Comparison of ENCODE assay signal across 19 cellular contexts in the genomic region with DNA sequence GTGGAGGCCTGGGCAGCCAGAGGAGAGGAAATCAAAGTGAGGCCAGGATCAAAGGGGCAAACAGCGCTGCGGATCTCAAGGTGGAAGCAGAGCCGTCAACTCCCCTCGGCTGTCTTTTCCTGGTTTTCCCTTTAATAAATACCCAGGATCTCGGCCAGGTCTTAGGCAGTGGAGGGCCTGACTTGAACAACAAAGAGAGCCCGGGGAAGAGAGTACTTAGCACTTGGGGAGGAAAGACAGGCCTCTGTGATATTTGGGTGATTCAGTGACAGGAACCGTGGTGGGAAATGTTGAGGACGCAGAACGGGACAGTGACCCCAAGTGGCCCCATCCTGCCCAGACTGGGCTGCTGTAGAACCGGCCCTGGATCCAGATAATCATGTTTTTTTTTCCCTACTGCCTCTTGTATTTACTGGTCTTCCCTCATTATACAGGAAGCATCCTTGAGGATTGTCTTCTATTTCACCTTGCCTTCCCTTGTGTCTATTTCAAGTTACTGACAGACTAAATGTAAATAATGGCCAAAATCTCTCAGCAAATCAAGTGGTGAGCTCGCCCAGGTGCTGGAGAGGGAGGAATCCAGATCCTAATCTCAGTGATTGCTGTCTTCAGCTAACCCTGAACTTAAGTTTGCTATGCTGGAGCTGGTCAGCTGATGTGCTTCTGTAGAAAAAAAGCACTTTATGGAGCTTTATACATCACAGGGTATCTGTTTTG. TPM values are rescaled to one million over a fixed set of nuclear protein-coding genes. Genes with fewer than 3 reads are reported as not detected.
"Had no signal": no experiment of that assay in that cellular context is flagged by ENCODE, and none has a peak within 500 bp of the region (broad histone marks: within the 10 kb centered on the region; RNA-seq: fewer than 3 reads in every experiment).

No MANE protein-coding gene starts in this region.

- H3K9me3 ChIP-seq: tibial nerve had no signal

- H3K27ac ChIP-seq: tibial nerve had no signal

- H3K27ac Mint-ChIP-seq: activated CD8-positive, alpha-beta T cell treated with anti-CD3 and anti-CD28 coated beads for 36 hours; activated T-helper 1 cell treated with anti-CD3 and anti-CD28 coated beads, Interleukin-12 subunit alpha, Interleukin-12 subunit beta, Interleukin-2, Interleukin-4 antibody, amounts not matched to agents 30 ng/mL and 10 ng/mL and 1 ng/mL, durations not matched to agents 14 hours and 24 hours and 36 hours; stimulated activated memory B cell treated with anti-CD40 and anti-IgM and Interleukin-4, amounts not matched to agents 10 μg/mL and 1 μg/mL and 100 μg/mL, for 72 hours; T-helper 2 cell treated with Interferon-gamma antibody and Interleukin-4, amounts not matched to agents 5 μg/mL and 100 μg/mL, for 36 hours had no signal

- H3K27me3 Mint-ChIP-seq: stimulated activated memory B cell treated with anti-CD40 and anti-IgM and Interleukin-4, amounts not matched to agents 10 μg/mL and 1 μg/mL and 100 μg/mL, for 72 hours had no signal

- H3K4me3 ChIP-seq: tibial nerve had no signal

- H3K9me3 Mint-ChIP-seq: activated CD8-positive, alpha-beta T cell treated with anti-CD3 and anti-CD28 coated beads for 36 hours; activated T-helper 1 cell treated with anti-CD3 and anti-CD28 coated beads, Interleukin-12 subunit alpha, Interleukin-12 subunit beta, Interleukin-2, Interleukin-4 antibody, amounts not matched to agents 30 ng/mL and 10 ng/mL and 1 ng/mL, durations not matched to agents 14 hours and 24 hours and 36 hours; central memory CD8-positive, alpha-beta T cell; stimulated activated memory B cell treated with anti-CD40 and anti-IgM and Interleukin-4, amounts not matched to agents 10 μg/mL and 1 μg/mL and 100 μg/mL, for 72 hours; T-helper 2 cell treated with Interferon-gamma antibody and Interleukin-4, amounts not matched to agents 5 μg/mL and 100 μg/mL, for 36 hours had no signal

- H3K36me3 ChIP-seq: tibial nerve had no signal

- ATAC-seq: activated CD8-positive, alpha-beta T cell treated with anti-CD3 and anti-CD28 coated beads for 36 hours; esophagus mucosa; left ventricle myocardium superior; stimulated activated memory B cell treated with anti-CD40 and anti-IgM and Interleukin-4, amounts not matched to agents 10 μg/mL and 1 μg/mL and 100 μg/mL, for 72 hours had no signal

- DNase-seq: activated CD4-positive, CD25-positive, alpha-beta regulatory T cell treated with anti-CD3 and anti-CD28 coated beads, Interleukin-2, amount 50 U/mL, for 72 hours; activated CD8-positive, alpha-beta memory T cell treated with anti-CD3 and anti-CD28 coated beads, Interleukin-2, amount 50 U/mL, for 48 hours; activated CD8-positive, alpha-beta T cell treated with anti-CD3 and anti-CD28 coated beads for 36 hours; activated naive CD4-positive, alpha-beta T cell; dermis blood vessel endothelial cell; left ventricle myocardium superior; right cardiac atrium; SW 1271 had no signal

- H3K4me3 Mint-ChIP-seq: activated CD8-positive, alpha-beta T cell treated with anti-CD3 and anti-CD28 coated beads for 36 hours; activated T-helper 1 cell treated with anti-CD3 and anti-CD28 coated beads, Interleukin-12 subunit alpha, Interleukin-12 subunit beta, Interleukin-2, Interleukin-4 antibody, amounts not matched to agents 30 ng/mL and 10 ng/mL and 1 ng/mL, durations not matched to agents 14 hours and 24 hours and 36 hours; central memory CD8-positive, alpha-beta T cell; stimulated activated memory B cell treated with anti-CD40 and anti-IgM and Interleukin-4, amounts not matched to agents 10 μg/mL and 1 μg/mL and 100 μg/mL, for 72 hours; T-helper 2 cell treated with Interferon-gamma antibody and Interleukin-4, amounts not matched to agents 5 μg/mL and 100 μg/mL, for 36 hours had no signal

- H3K36me3 Mint-ChIP-seq: stimulated activated memory B cell treated with anti-CD40 and anti-IgM and Interleukin-4, amounts not matched to agents 10 μg/mL and 1 μg/mL and 100 μg/mL, for 72 hours had no signal

RNA-seq across cellular contexts. Expression of a gene that starts 2.8 kb away (rescaled TPM):
- total RNA-seq: activated T-helper 1 cell treated with anti-CD3 and anti-CD28 coated beads, Interleukin-12 subunit alpha, Interleukin-12 subunit beta, Interleukin-2, Interleukin-4 antibody, amounts not matched to agents 30 ng/mL and 10 ng/mL and 1 ng/mL, durations not matched to agents 14 hours and 24 hours and 36 hours; dermis blood vessel endothelial cell; esophagus mucosa; left ventricle myocardium superior; mesenteric fat pad; myocyte; right cardiac atrium; subcutaneous adipose tissue; tibial nerve had no signal
- polyA plus RNA-seq: adipose tissue, keratinocyte, right cardiac atrium had no signal
